8 cellular contexts compared by ENCODE assay signal in genomic region chr9:75086443-75087278, GRCh38. TPM values are rescaled to one million over a fixed set of nuclear protein-coding genes. Genes with fewer than 3 reads are reported as not detected.
A peak's percentile ranks its signal among the peaks of the same experiment; 100 is the strongest.
DNase-seq lines count a peak whose midpoint lies in the region; ATAC-seq, FAIRE-seq and TF ChIP-seq lines count a peak whose summit lies in the region.

No MANE protein-coding gene starts in this region.

- H3K27ac ChIP-seq in heart left ventricle, result peak overlapping the region; percentile 32 to 99 (median 95)
- peak overlapping the region; percentile 75 for H3K27ac ChIP-seq in K562 (ENCODE audit: extremely low read depth, low read depth, low read length)
- peak overlapping the region; percentile 99 for H3K27ac ChIP-seq in lower lobe of right lung
- H3K27ac ChIP-seq in transverse colon, result peak overlapping the region; percentile 98 to 100 (median 100)

- FAIRE-seq in K562 (lab: Jason Lieb, UNC), result no peak

- H3K4me2 ChIP-seq in K562 (ENCODE audit: insufficient read depth, low read length), result peak overlapping the region; percentile 82

- WGBS in heart left ventricle, 4 donors, result 51 to 64% (median 58%) methylated on average over 15 to 16 of the region's 16 CpGs
- WGBS in K562 (ENCODE audit: insufficient coverage, low coverage, missing lambda C conversion rate), result 32% methylated on average over 10 of the region's 16 CpGs
- WGBS in transverse colon (ENCODE audit: low coverage in 1 of 2), 2 donors, result 20 to 28% methylated on average over 9 to 16 of the region's 16 CpGs

- no peak for TF ChIP-seq RAD21 in K562 (CRISPR knock-in tag; conservative IDR thresholded peaks at IDR 0.05 in 1 of 2, IDR thresholded peaks at IDR 0.05 in 1 of 2)

- CTCF ChIA-PET in K562 (lab: Yijun Ruan, JAX; ENCODE audit: low intra/inter-chr PET ratio), result no interaction called here

- TF ChIP-seq EP300 in K562 (IDR thresholded peaks at IDR 0.05; ENCODE audit: low read length), result no peak
- TF ChIP-seq EP300 in transverse colon (IDR thresholded peaks at IDR 0.05; ENCODE audit: low read depth), result no peak

- BruUV-seq in K562 (replicated peaks; lab: Mats Ljungman, UMichigan), result no TSS peak

- H3K27me3 ChIP-seq in heart left ventricle, result no peaks in the 10 kb centered on the region
- H3K27me3 ChIP-seq in K562 (ENCODE audit: control insufficient read depth in 2 of 2, insufficient read depth in 2 of 2, low read length in 2 of 2), result no peaks in the 10 kb centered on the region
- no peaks in the 10 kb centered on the region for H3K27me3 ChIP-seq in lower lobe of right lung (ENCODE audit: low read depth)
- no peaks in the 10 kb centered on the region for H3K27me3 ChIP-seq in transverse colon

- ATAC-seq in heart left ventricle, result no peak
- ATAC-seq in left cardiac atrium, result no peak
- ATAC-seq in K562, result no peak
- no peak for ATAC-seq in lower lobe of right lung

- POLR2A ChIA-PET in K562 (lab: Yijun Ruan, JAX), result interaction anchor here (1.0 kb wide), 1 partner anchor 59 kb away, joined by 5 read pairs; the partner anchor contains the start of gene CARNMT1

- H4K20me1 ChIP-seq in K562 (replicated peaks; ENCODE audit: control insufficient read depth, insufficient read depth, low read length), result no peaks in the 10 kb centered on the region

- H3K79me2 ChIP-seq in K562 (ENCODE audit: control insufficient read depth, insufficient read depth, low read length), result peaks cover 28% of the 10 kb centered on the region

- peaks cover 0 to 15% (median 4%) of the 10 kb centered on the region in 9 donors for H3K36me3 ChIP-seq in heart left ventricle
- H3K36me3 ChIP-seq in K562 (ENCODE audit: control insufficient read depth, insufficient read depth, low read length), result no peaks in the 10 kb centered on the region
- peaks cover 13% of the 10 kb centered on the region for H3K36me3 ChIP-seq in lower lobe of right lung
- H3K36me3 ChIP-seq in transverse colon, result no peaks in the 10 kb centered on the region

- TF ChIP-seq CTCF in heart left ventricle (IDR thresholded peaks at IDR 0.05) (no peak), K562 (IDR thresholded peaks at IDR 0.05 in 2 of 3, conservative IDR thresholded peaks at IDR 0.05 in 1 of 3; ENCODE audit: insufficient read depth in 2 of 3, low read depth in 1 of 3, low read length in 3 of 3) (no peak), lower lobe of right lung (IDR thresholded peaks at IDR 0.05) (no peak), transverse colon (IDR thresholded peaks at IDR 0.05) (no peak)

- intact Hi-C loops in heart left ventricle (cut with DNase I), result loop anchor here in 7 of 10 donors (5.0 to 10.0 kb wide), 4 partner anchors 59 to 134 kb away; partner anchors contain the start of genes C9orf40 (in 6 of the 7) and CARNMT1 (in 2 of the 7)
- intact Hi-C loops in left cardiac atrium (cut with DNase I), result loop anchor here in 1 of 2 donors (10.0 kb wide), 1 partner anchor 132 kb away; the partner anchor contains the start of gene C9orf40
- intact Hi-C loops in K562 (cut with micrococcal nuclease), result loop anchor here (5.0 kb wide), 2 partner anchors 59 to 101 kb away; partner anchors contain the start of gene CARNMT1
- intact Hi-C loops in lower lobe of right lung (cut with DNase I), result no loop called here
- intact Hi-C loops in transverse colon (cut with DNase I; ENCODE audit: low total_unique reads), result loop anchor here (5.0 kb wide), 1 partner anchor 134 kb away; the partner anchor contains the start of gene C9orf40

- peaks cover 0 to 66% (median 41%) of the 10 kb centered on the region in 12 donors for H3K4me1 ChIP-seq in heart left ventricle
- H3K4me1 ChIP-seq in K562 (replicated peaks in 1 of 2; ENCODE audit: control insufficient read depth in 2 of 2, insufficient read depth in 2 of 2, low read length in 2 of 2), result peaks cover 16 to 28% of the 10 kb centered on the region in 2 experiments; a peak in 4 of 5 replicates
- H3K4me1 ChIP-seq in lower lobe of right lung, result peaks cover 64% of the 10 kb centered on the region
- peaks cover 6 to 49% (median 34%) of the 10 kb centered on the region in 4 donors for H3K4me1 ChIP-seq in transverse colon

- H3K4me3 ChIP-seq in heart left ventricle (peak overlapping the region; percentile 78 to 99 (median 95)), K562 (peak overlapping the region; percentile 86), lower lobe of right lung (peak overlapping the region; percentile 93), transverse colon (peak overlapping the region in 3 of 4 donors; percentile 82 to 88 (median 84))

- DNase-seq in heart left ventricle, result peak in 1 of 5 donors; percentile 37
- no peak for DNase-seq in left cardiac atrium
- DNase-seq in K562 (ENCODE audit: extremely low read depth in 1 of 4, low spot score in 3 of 4), result no peak
- peak; percentile 64 for DNase-seq in lower lobe of right lung
- peak; percentile 39 for DNase-seq in transverse colon
- DNase-seq in AG20443 (ENCODE audit: low spot score), result no peak
- no peak for DNase-seq in ACHN
- no peak for DNase-seq in HuH-7 (ENCODE audit: low spot score)

- peak overlapping the region; percentile 90 for H2AFZ ChIP-seq in K562 (ENCODE audit: low read depth, low read length)

- in situ Hi-C loops in K562 (cut with MboI), result no loop called here
- in situ Hi-C loops in transverse colon (cut with MboI; ENCODE audit: low pct_ligation_motif_present in 1 of 4, low pct_unique_long_range_greater_than_20kb in 1 of 4, low sequenced_read_pairs in 3 of 4), result no loop called here
- in situ Hi-C loops in ACHN (cut with HindIII; ENCODE audit: low pct_ligation_motif_present, low pct_unique_long_range_greater_than_20kb, low sequenced_read_pairs), result no loop called here

- H3K9me3 ChIP-seq in heart left ventricle (no peaks in the 10 kb centered on the region), K562 (replicated peaks; ENCODE audit: control insufficient read depth, insufficient read depth, low read depth, low read length) (no peaks in the 10 kb centered on the region), lower lobe of right lung (no peaks in the 10 kb centered on the region), transverse colon (no peaks in the 10 kb centered on the region)

- no peaks in the 10 kb centered on the region for H3K9me1 ChIP-seq in K562 (ENCODE audit: control insufficient read depth, insufficient read depth, low read length)

- no peak for TF ChIP-seq POLR2A in heart left ventricle (IDR thresholded peaks at IDR 0.05)
- TF ChIP-seq POLR2A in K562 (conservative IDR thresholded peaks at IDR 0.05), result no peak
- TF ChIP-seq POLR2A in transverse colon (IDR thresholded peaks at IDR 0.05), result peak; percentile 49

- peak overlapping the region; percentile 31 to 70; a peak in 3 of 4 replicates for H3K9ac ChIP-seq in K562 (ENCODE audit: insufficient read depth in 1 of 2, low read depth in 2 of 2, low read length in 2 of 2)

RNA-seq across cellular contexts. Expression of gene NMRK1, which starts 1.3 kb away (rescaled TPM):
- total RNA-seq in heart left ventricle (10 to 100 TPM in 5 of 9 donors, 1 to 10 TPM in 4; 5.5 to 15.1 (median 10.6) TPM), left cardiac atrium (10 to 100 TPM; 21.4 to 23.3 TPM), K562 (2014; rRNA removed) (1.2 and 2.0 TPM in 2 replicates), K562 (2014; rRNA removed; fragmentation: Illumina TruSeq; extraction: Trizol) (1.7 and 2.0 TPM in 2 replicates), K562 (2015; rRNA removed; fragmentation: Illumina TruSeq; extraction: Trizol) (1.1 and 1.9 TPM in 2 replicates), K562 (2021) (2.8 and 3.0 TPM in 2 replicates), lower lobe of right lung (38.5 TPM), transverse colon (10 to 100 TPM in 2 of 4 donors, 1 to 10 TPM in 2; 3.4 to 36.7 (median 21.6) TPM)
- polyA plus RNA-seq in heart left ventricle (10 to 100 TPM; 11.8 to 25.0 TPM), K562 (2011; rRNA removed) (3.5 and 5.0 TPM in 2 replicates), K562 (2014; fragmentation: Illumina TruSeq; extraction: Trizol) (1.1 and 1.9 TPM in 2 replicates), K562 (2014; fragmentation: Nextera tagmentation; extraction: Ambion mirVana) (1 to 10 TPM; 1.3 to 2.0 TPM), K562 (2014; rRNA removed) (1.1 and 2.3 TPM in 2 replicates)
- 4.2 and 6.2 TPM in 2 replicates for total RNA-seq in K562 (2011; cell fraction: chromatin; rRNA removed; ENCODE audit: low replicate concordance)
- total RNA-seq in K562 (2011; cell fraction: nucleolus; rRNA removed), result 2.2 and 5.0 TPM in 2 replicates
- total RNA-seq in K562 (2011; cell fraction: nucleoplasm; rRNA removed), result 2.7 and 5.5 TPM in 2 replicates
- 1.2 and 2.1 TPM in 2 replicates for polyA plus RNA-seq in K562 (2011; cell fraction: cytosol; rRNA removed)
- polyA plus RNA-seq in K562 (2011; cell fraction: nucleus; rRNA removed), result 4.0 and 7.1 TPM in 2 replicates
- polyA plus RNA-seq in K562 (2012), result 2.4 and 4.1 TPM in 2 replicates
- 1.4 and 1.9 TPM in 2 replicates for polyA minus RNA-seq in K562 (2011; rRNA and poly(A)+ RNA removed)
- not detected in 2 replicates for polyA minus RNA-seq in K562 (2011; cell fraction: cytosol; rRNA and poly(A)+ RNA removed)
- 1.9 and 5.0 TPM in 2 replicates for polyA minus RNA-seq in K562 (2011; cell fraction: nucleus; rRNA and poly(A)+ RNA removed)

RNA-seq across cellular contexts. Expression of gene OSTF1, which starts 1.7 kb away (rescaled TPM):
- total RNA-seq in heart left ventricle (10 to 100 TPM; 16.7 to 53.6 (median 23.9) TPM), left cardiac atrium (10 to 100 TPM; 32.7 to 35.7 TPM), K562 (2014; rRNA removed) (20.2 and 22.7 TPM in 2 replicates), K562 (2014; rRNA removed; fragmentation: Illumina TruSeq; extraction: Trizol) (24.3 and 26.8 TPM in 2 replicates), K562 (2015; rRNA removed; fragmentation: Illumina TruSeq; extraction: Trizol) (35.4 and 37.3 TPM in 2 replicates), K562 (2021) (25.1 and 25.8 TPM in 2 replicates), lower lobe of right lung (91.2 TPM), transverse colon (10 to 100 TPM in 2 of 4 donors, 1 to 10 TPM in 1, under 1 TPM in 1; 0.60 to 37.8 (median 19.0) TPM)
- polyA plus RNA-seq in heart left ventricle (10 to 100 TPM; 19.8 to 26.9 TPM), K562 (2011; rRNA removed) (16.6 and 20.5 TPM in 2 replicates), K562 (2014; fragmentation: Illumina TruSeq; extraction: Trizol) (24.5 and 24.9 TPM in 2 replicates), K562 (2014; fragmentation: Nextera tagmentation; extraction: Ambion mirVana) (10 to 100 TPM; 15.0 to 23.0 TPM), K562 (2014; rRNA removed) (16.5 and 16.6 TPM in 2 replicates)
- total RNA-seq in K562 (2011; cell fraction: chromatin; rRNA removed; ENCODE audit: low replicate concordance), result 1.7 and 2.1 TPM in 2 replicates
- total RNA-seq in K562 (2011; cell fraction: nucleolus; rRNA removed), result 1.0 and 1.6 TPM in 2 replicates
- 1.5 and 1.8 TPM in 2 replicates for total RNA-seq in K562 (2011; cell fraction: nucleoplasm; rRNA removed)
- polyA plus RNA-seq in K562 (2011; cell fraction: cytosol; rRNA removed), result 6.5 and 10.2 TPM in 2 replicates
- 2.8 and 6.8 TPM in 2 replicates for polyA plus RNA-seq in K562 (2011; cell fraction: nucleus; rRNA removed)
- polyA plus RNA-seq in K562 (2012), result 33.5 and 38.3 TPM in 2 replicates
- 52.6 and 53.0 TPM in 2 replicates for polyA minus RNA-seq in K562 (2011; rRNA and poly(A)+ RNA removed)
- 15.8 and 23.3 TPM in 2 replicates for polyA minus RNA-seq in K562 (2011; cell fraction: cytosol; rRNA and poly(A)+ RNA removed)
- 2.2 and 6.3 TPM in 2 replicates for polyA minus RNA-seq in K562 (2011; cell fraction: nucleus; rRNA and poly(A)+ RNA removed)

RNA-seq across cellular contexts. Expression of gene CARNMT1, which starts 58.6 kb away (rescaled TPM):
- total RNA-seq in heart left ventricle (10 to 100 TPM in 5 of 9 donors, 1 to 10 TPM in 4; 8.0 to 16.1 (median 11.8) TPM), left cardiac atrium (10 to 100 TPM; 13.4 to 13.5 TPM), K562 (2014; rRNA removed) (15.6 and 22.7 TPM in 2 replicates), K562 (2014; rRNA removed; fragmentation: Illumina TruSeq; extraction: Trizol) (20.4 and 22.7 TPM in 2 replicates), K562 (2015; rRNA removed; fragmentation: Illumina TruSeq; extraction: Trizol) (16.5 and 16.8 TPM in 2 replicates), K562 (2021) (20.3 and 21.3 TPM in 2 replicates), lower lobe of right lung (14.5 TPM), transverse colon (10 to 100 TPM; 21.7 to 29.1 (median 25.1) TPM)
- polyA plus RNA-seq in heart left ventricle (1 to 10 TPM; 2.0 to 5.9 TPM), K562 (2011; rRNA removed) (7.7 and 12.4 TPM in 2 replicates), K562 (2014; fragmentation: Illumina TruSeq; extraction: Trizol) (11.9 and 14.2 TPM in 2 replicates), K562 (2014; fragmentation: Nextera tagmentation; extraction: Ambion mirVana) (1 to 10 TPM; 9.5 to 9.7 TPM), K562 (2014; rRNA removed) (10.3 and 10.7 TPM in 2 replicates)
- total RNA-seq in K562 (2011; cell fraction: chromatin; rRNA removed; ENCODE audit: low replicate concordance), result 9.7 and 29.8 TPM in 2 replicates
- 4.5 and 5.5 TPM in 2 replicates for total RNA-seq in K562 (2011; cell fraction: nucleolus; rRNA removed)
- 7.6 and 11.0 TPM in 2 replicates for total RNA-seq in K562 (2011; cell fraction: nucleoplasm; rRNA removed)
- 3.1 and 5.4 TPM in 2 replicates for polyA plus RNA-seq in K562 (2011; cell fraction: cytosol; rRNA removed)
- polyA plus RNA-seq in K562 (2011; cell fraction: nucleus; rRNA removed), result 2.8 TPM in 2 replicates
- 6.1 and 7.8 TPM in 2 replicates for polyA plus RNA-seq in K562 (2012)
- polyA minus RNA-seq in K562 (2011; rRNA and poly(A)+ RNA removed), result 19.6 and 21.1 TPM in 2 replicates
- polyA minus RNA-seq in K562 (2011; cell fraction: cytosol; rRNA and poly(A)+ RNA removed), result 7.7 and 14.0 TPM in 2 replicates
- polyA minus RNA-seq in K562 (2011; cell fraction: nucleus; rRNA and poly(A)+ RNA removed), result 7.3 and 14.7 TPM in 2 replicates

Comparison
In these comparisons a context has a peak if more than half of its experiments do, and no peak if none do; other contexts are left out.
1. DNase-seq: peak in lower lobe of right lung (single experiment) and transverse colon (single experiment); none in left cardiac atrium (single experiment), K562 (0 of 4), AG20443 (single experiment), ACHN (single experiment) and HuH-7 (single experiment).
2. Peak in every context shown above with its lines, with median percentiles within 50 percentile points of each other: H3K27ac ChIP-seq and H3K4me3 ChIP-seq.